In genomic region chr4:183561905-183562304, GRCh38 we compare ENCODE assay signal across 9 cellular contexts.
"Had no signal": no experiment of that assay in that cellular context is flagged by ENCODE, and none has a peak within 500 bp of the region (broad histone marks: within the 10 kb centered on the region; RNA-seq: fewer than 3 reads in every experiment).

No MANE protein-coding gene starts in this region.

- FAIRE-seq: H54, HepG2 had no signal

- ATAC-seq: HepG2 had no signal

- H3K9ac ChIP-seq: GM23248 had no signal

- DNase-seq: GM23248, GOT3, H9, HCEC 1CT, HFFc6, KG1 had no signal

- H2AFZ ChIP-seq: GM23248 had no signal

- H3K4me3 ChIP-seq: GM23248 had no signal

- H3K27ac ChIP-seq: GM23248, HL-60 had no signal
